25 cellular contexts compared by ENCODE assay signal in genomic region chr2:205827809-205828208, GRCh38.
"Had no signal": no experiment of that assay in that cellular context is flagged by ENCODE, and none has a peak within 500 bp of the region (broad histone marks: within the 10 kb centered on the region; RNA-seq: fewer than 3 reads in every experiment).

No MANE protein-coding gene starts in this region.

- H3K27me3 ChIP-seq: body of pancreas, cardiac muscle cell, foreskin keratinocyte, spleen, tibial artery had no signal

- H3K27ac ChIP-seq: body of pancreas, cardiac muscle cell, foreskin keratinocyte, lower lobe of right lung, spleen, tibial artery, WERI-Rb-1 had no signal

- H3K36me3 ChIP-seq: cardiac muscle cell, lower lobe of right lung, spleen, tibial artery, WERI-Rb-1 had no signal

- H3K4me3 ChIP-seq: body of pancreas, cardiac muscle cell, lower lobe of right lung, spleen, tibial artery had no signal

- H3K9me3 ChIP-seq: body of pancreas, lower lobe of right lung, tibial artery had no signal

- H3K27ac Mint-ChIP-seq: activated CD4-positive, alpha-beta T cell treated with anti-CD3 and anti-CD28 coated beads, Interleukin-2, amount 10 ng/mL, durations not matched to agents 7 days and 5 days; activated CD8-positive, alpha-beta memory T cell treated with anti-CD3 and anti-CD28 coated beads, Interleukin-2, amount 10 ng/mL, durations not matched to agents 7 days and 5 days; activated CD8-positive, alpha-beta T cell treated with anti-CD3 and anti-CD28 coated beads for 36 hours; activated naive CD4-positive, alpha-beta T cell treated with anti-CD3 and anti-CD28 coated beads, Interleukin-2, amount 10 ng/mL, durations not matched to agents 7 days and 5 days; natural killer cell; T-cell; T-helper 2 cell treated with Interferon-gamma antibody and Interleukin-4, amounts not matched to agents 5 μg/mL and 100 μg/mL, for 36 hours had no signal

- ATAC-seq: activated CD8-positive, alpha-beta memory T cell treated with anti-CD3 and anti-CD28 coated beads, Interleukin-2, amount 10 ng/mL, durations not matched to agents 7 days and 5 days; activated CD8-positive, alpha-beta T cell treated with anti-CD3 and anti-CD28 coated beads for 36 hours; body of pancreas; foreskin keratinocyte; left lobe of liver; lower lobe of right lung; natural killer cell; stimulated activated naive CD8-positive, alpha-beta T cell treated with anti-CD3 and anti-CD28 coated beads, Interleukin-15, Interleukin-2, amounts not matched to agents 100 U/mL and 50 U/mL, for 24 hours; T-cell had no signal

- H3K36me3 Mint-ChIP-seq: activated CD8-positive, alpha-beta memory T cell treated with anti-CD3 and anti-CD28 coated beads, Interleukin-2, amount 10 ng/mL, durations not matched to agents 7 days and 5 days; activated naive CD4-positive, alpha-beta T cell treated with anti-CD3 and anti-CD28 coated beads, Interleukin-2, amount 10 ng/mL, durations not matched to agents 7 days and 5 days; natural killer cell; T-cell had no signal

- H3K4me1 ChIP-seq: body of pancreas, foreskin keratinocyte, lower lobe of right lung, spleen, tibial artery had no signal

- DNase-seq: activated CD4-positive, alpha-beta T cell treated with anti-CD3 and anti-CD28 coated beads, Interleukin-2, amount 10 ng/mL, durations not matched to agents 7 days and 5 days; activated CD4-positive, CD25-positive, alpha-beta regulatory T cell treated with anti-CD3 and anti-CD28 coated beads, Interleukin-2, amount 50 U/mL, for 72 hours; activated CD8-positive, alpha-beta memory T cell treated with anti-CD3 and anti-CD28 coated beads, Interleukin-2, amount 10 ng/mL, durations not matched to agents 7 days and 5 days; activated CD8-positive, alpha-beta T cell treated with anti-CD3 and anti-CD28 coated beads for 36 hours; activated effector memory CD4-positive, alpha-beta T cell treated with anti-CD3 and anti-CD28 coated beads, Interleukin-2, amount 50 U/mL, for 16 hours; activated naive CD4-positive, alpha-beta T cell treated with anti-CD3 and anti-CD28 coated beads, Interleukin-2, amount 10 ng/mL, durations not matched to agents 7 days and 5 days; activated T-cell treated with anti-CD3 and anti-CD28 coated beads for 4 hours; anterior cingulate cortex; body of pancreas; cortex of kidney; foreskin keratinocyte; kidney; lower lobe of right lung; natural killer cell; posterior cingulate gyrus; spleen; stimulated activated CD4-positive, alpha-beta T cell treated with anti-CD3 and anti-CD28 coated beads, Interleukin-4, amount 100 ng/mL, for 24 hours; stimulated activated naive CD8-positive, alpha-beta T cell treated with anti-CD3 and anti-CD28 coated beads, Interleukin-15, Interleukin-2, amounts not matched to agents 100 U/mL and 50 U/mL, for 24 hours; substantia nigra; T-cell; tibial artery; WERI-Rb-1 had no signal

- H3K9me3 Mint-ChIP-seq: T-helper 2 cell treated with Interferon-gamma antibody and Interleukin-4, amounts not matched to agents 5 μg/mL and 100 μg/mL, for 36 hours had no signal

- H3K4me1 Mint-ChIP-seq: activated CD4-positive, alpha-beta T cell treated with anti-CD3 and anti-CD28 coated beads, Interleukin-2, amount 10 ng/mL, durations not matched to agents 7 days and 5 days; activated CD8-positive, alpha-beta memory T cell treated with anti-CD3 and anti-CD28 coated beads, Interleukin-2, amount 10 ng/mL, durations not matched to agents 7 days and 5 days; activated naive CD4-positive, alpha-beta T cell treated with anti-CD3 and anti-CD28 coated beads, Interleukin-2, amount 10 ng/mL, durations not matched to agents 7 days and 5 days; T-cell had no signal

- H3K4me3 Mint-ChIP-seq: activated CD4-positive, alpha-beta T cell treated with anti-CD3 and anti-CD28 coated beads, Interleukin-2, amount 10 ng/mL, durations not matched to agents 7 days and 5 days; activated CD8-positive, alpha-beta memory T cell treated with anti-CD3 and anti-CD28 coated beads, Interleukin-2, amount 10 ng/mL, durations not matched to agents 7 days and 5 days; activated CD8-positive, alpha-beta T cell treated with anti-CD3 and anti-CD28 coated beads for 36 hours; activated naive CD4-positive, alpha-beta T cell treated with anti-CD3 and anti-CD28 coated beads, Interleukin-2, amount 10 ng/mL, durations not matched to agents 7 days and 5 days; natural killer cell; T-cell; T-helper 2 cell treated with Interferon-gamma antibody and Interleukin-4, amounts not matched to agents 5 μg/mL and 100 μg/mL, for 36 hours had no signal
